1 cellular context compared by ENCODE assay signal in genomic region chr3:141285570-141285969, GRCh38.
TF ChIP-seq lines count a peak whose summit lies in the region.

No MANE protein-coding gene starts in this region.

TF ChIP-seq in HepG2, 621 proteins besides CTCF, POLR2A, EP300 and RAD21 (continued from another document):
- no peak for TF ChIP-seq MIER3 (CRISPR knock-in tag; IDR thresholded peaks at IDR 0.05; ENCODE audit: borderline replicate concordance)
- no peak for TF ChIP-seq ZNF124 (CRISPR knock-in tag; IDR thresholded peaks at IDR 0.05)
- TF ChIP-seq ZFP1 (CRISPR knock-in tag; IDR thresholded peaks at IDR 0.05), result no peak
- TF ChIP-seq DMTF1 (CRISPR knock-in tag; IDR thresholded peaks at IDR 0.05), result no peak
- no peak for TF ChIP-seq ZNF557 (CRISPR knock-in tag; IDR thresholded peaks at IDR 0.05)
- no peak for TF ChIP-seq ZBTB7B (CRISPR knock-in tag; IDR thresholded peaks at IDR 0.05)
- no peak for TF ChIP-seq CENPX (CRISPR knock-in tag; IDR thresholded peaks at IDR 0.05)
- no peak for TF ChIP-seq MAFK (conservative IDR thresholded peaks at IDR 0.05 in 1 of 2, IDR thresholded peaks at IDR 0.05 in 1 of 2; ENCODE audit: low read length in 2 of 2)
- TF ChIP-seq REL (CRISPR knock-in tag; conservative IDR thresholded peaks at IDR 0.05), result no peak
- no peak for TF ChIP-seq ZBTB20 (CRISPR knock-in tag; IDR thresholded peaks at IDR 0.05; ENCODE audit: borderline replicate concordance, low read depth)
- no peak for TF ChIP-seq JUN (CRISPR knock-in tag; IDR thresholded peaks at IDR 0.05)
- TF ChIP-seq CREM (IDR thresholded peaks at IDR 0.05), result no peak
- no peak for TF ChIP-seq CREM (CRISPR knock-in tag; IDR thresholded peaks at IDR 0.05)
- no peak for TF ChIP-seq TOE1 (CRISPR knock-in tag; IDR thresholded peaks at IDR 0.05)
- no peak for TF ChIP-seq ZNF333 (CRISPR knock-in tag; IDR thresholded peaks at IDR 0.05; ENCODE audit: borderline replicate concordance)
- no peak for TF ChIP-seq ZNF720 (CRISPR knock-in tag; IDR thresholded peaks at IDR 0.05)
- TF ChIP-seq ARID2 (CRISPR knock-in tag; IDR thresholded peaks at IDR 0.05; ENCODE audit: borderline replicate concordance), result no peak
- no peak for TF ChIP-seq SKI (IDR thresholded peaks at IDR 0.05; ENCODE audit: partially characterized antibody)
- no peak for TF ChIP-seq STAG1 (CRISPR knock-in tag; IDR thresholded peaks at IDR 0.05)
